ENCODE assay signal across 22 cellular contexts in genomic region chr13:94599877-94600276, GRCh38.
"Had no signal": no experiment of that assay in that cellular context is flagged by ENCODE, and none has a peak within 500 bp of the region (broad histone marks: within the 10 kb centered on the region; RNA-seq: fewer than 3 reads in every experiment).

No MANE protein-coding gene starts in this region.

- H3K27ac ChIP-seq: gastrocnemius medialis, heart left ventricle, lower lobe of right lung, neural progenitor cell, parathyroid adenoma, stomach, tibial artery had no signal

- H3K36me3 ChIP-seq: gastrocnemius medialis, heart left ventricle, lower lobe of right lung, neural progenitor cell, stomach, tibial artery had no signal

- H3K36me3 Mint-ChIP-seq: neural progenitor cell had no signal

- ATAC-seq: gastrocnemius medialis; heart left ventricle; left colon; lower lobe of right lung; naive thymus-derived CD8-positive, alpha-beta T cell; sciatic nerve; stimulated activated effector memory CD8-positive, alpha-beta T cell treated with anti-CD3 and anti-CD28 coated beads, Interleukin-12 subunit alpha, Interleukin-12 subunit beta, amount 100 ng/mL, for 72 hours had no signal

- DNase-seq: dorsolateral prefrontal cortex; effector CD4-positive, alpha-beta T cell; gastrocnemius medialis; heart left ventricle; hippocampal formation; islet precursor cell; kidney glomerular epithelial cell; left colon; lower lobe of right lung; naive thymus-derived CD8-positive, alpha-beta T cell; stimulated activated CD4-positive, alpha-beta T cell treated with anti-CD3 and anti-CD28 coated beads, Interleukin-2, amount 100 ng/mL, for 24 hours; stimulated activated CD4-positive, alpha-beta T cell treated with anti-CD3 and anti-CD28 coated beads, Interleukin-4, amount 100 ng/mL, for 24 hours; stimulated activated naive CD4-positive, alpha-beta T cell treated with Interleukin-2 at 50 U/mL for 16 hours; stomach; tibial artery had no signal

- H3K27me3 ChIP-seq: dorsolateral prefrontal cortex, gastrocnemius medialis, heart left ventricle, stomach, tibial artery had no signal

- H3K27ac Mint-ChIP-seq: neural progenitor cell; progenitor cell of endocrine pancreas; stimulated activated effector memory CD8-positive, alpha-beta T cell treated with anti-CD3 and anti-CD28 coated beads, Interleukin-12 subunit alpha, Interleukin-12 subunit beta, amount 100 ng/mL, for 72 hours; type B pancreatic cell had no signal

- H3K4me3 ChIP-seq: gastrocnemius medialis, heart left ventricle, lower lobe of right lung, neural progenitor cell, stomach, tibial artery had no signal

- H3K9me3 ChIP-seq: gastrocnemius medialis, heart left ventricle, lower lobe of right lung, stomach, tibial artery had no signal

- H3K27me3 Mint-ChIP-seq: naive thymus-derived CD8-positive, alpha-beta T cell; progenitor cell of endocrine pancreas; type B pancreatic cell had no signal

- H3K9me3 Mint-ChIP-seq: naive thymus-derived CD8-positive, alpha-beta T cell had no signal

- FAIRE-seq: colon had no signal
